ENCODE assay signal across 8 cellular contexts in the genomic region with DNA sequence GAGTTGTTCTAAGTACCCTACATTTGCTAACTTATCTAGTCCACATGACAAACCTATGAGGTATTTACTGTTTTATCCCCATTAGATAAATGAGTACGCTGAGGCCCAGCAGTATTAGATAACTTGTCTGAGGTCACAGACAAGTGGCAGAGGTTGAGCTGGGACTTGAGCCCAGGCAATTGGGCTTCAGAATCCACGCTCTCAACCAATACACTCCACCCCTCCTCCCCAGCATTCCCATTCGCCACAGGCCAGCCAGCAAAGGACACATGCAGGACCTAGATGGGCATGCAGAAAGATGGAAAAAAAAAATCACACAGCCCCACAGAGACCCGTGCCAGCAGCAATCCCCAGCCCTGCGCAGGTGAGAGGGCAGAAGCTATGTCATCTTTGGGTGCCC. TPM values are rescaled to one million over a fixed set of nuclear protein-coding genes. Genes with fewer than 3 reads are reported as not detected.
DNase-seq lines count a peak whose midpoint lies in the region; ATAC-seq, FAIRE-seq and TF ChIP-seq lines count a peak whose summit lies in the region.
"Had no signal": no experiment of that assay in that cellular context is flagged by ENCODE, and none has a peak within 500 bp of the region (broad histone marks: within the 10 kb centered on the region; RNA-seq: fewer than 3 reads in every experiment).

No MANE protein-coding gene starts in this region.

- H3K9me2 ChIP-seq in Loucy (replicated peaks; ENCODE audit: low read depth, low read length): no peaks in the 10 kb centered on the region

- H3K4me3 ChIP-seq in Loucy (ENCODE audit: low read length, poor library complexity, severe bottlenecking) (peak overlapping the region; percentile 53), lower lobe of right lung (no peak overlapping the region), stomach smooth muscle (ENCODE audit: low read length in 2 of 2) (peak overlapping the region in 1 of 2 donors; percentile 47)

- H3K27me3 ChIP-seq in Loucy (ENCODE audit: insufficient read depth, low read length, poor library complexity, severe bottlenecking) (no peaks in the 10 kb centered on the region), lower lobe of right lung (ENCODE audit: low read depth) (no peaks in the 10 kb centered on the region), stomach smooth muscle (ENCODE audit: control insufficient read depth in 1 of 2, insufficient read depth in 2 of 2, low read length in 2 of 2) (no peaks in the 10 kb centered on the region)

- no peak overlapping the region for H2AFZ ChIP-seq in Loucy (ENCODE audit: low read length)

- DNase-seq in activated naive CD8-positive, alpha-beta T cell treated with anti-CD3 and anti-CD28 coated beads for 36 hours: no peak
- DNase-seq in lower lobe of right lung (no peak), NCI-H1436 treated with DMSO at 0.1 percent for 48 hours (lab: John Stamatoyannopoulos, UW) (no peak), HTR-8/SVneo (ENCODE audit: insufficient read length, low spot score) (no peak)
- DNase-seq: WERI-Rb-1 had no signal

- peak overlapping the region; percentile 70 for H3K4me3 Mint-ChIP-seq in activated naive CD8-positive, alpha-beta T cell treated with anti-CD3 and anti-CD28 coated beads for 36 hours

- H3K4me1 Mint-ChIP-seq in activated naive CD8-positive, alpha-beta T cell treated with anti-CD3 and anti-CD28 coated beads for 36 hours: peaks cover 93% of the 10 kb centered on the region

- H3K36me3 ChIP-seq in Loucy (ENCODE audit: insufficient read depth, low read length): peaks cover 26% of the 10 kb centered on the region; the same call in 1 of the 2 replicates
- H3K36me3 ChIP-seq in lower lobe of right lung: peaks cover 22% of the 10 kb centered on the region
- H3K36me3 ChIP-seq in stomach smooth muscle (ENCODE audit: control insufficient read depth in 2 of 2, insufficient read depth in 2 of 2, low read length in 2 of 2): peaks cover 0 to 5% of the 10 kb centered on the region in 2 donors
- H3K36me3 ChIP-seq: WERI-Rb-1 had no signal

- peak in 1 of 2 donors; percentile 44 for ATAC-seq in lower lobe of right lung
- ATAC-seq in GM18519 (IDR thresholded peaks at IDR 0.05; ENCODE audit: low FRiP score, unreplicated experiment): no peak

- FAIRE-seq in HTR-8/SVneo (lab: Jason Lieb, UNC): no peak

- H3K27ac ChIP-seq in lower lobe of right lung: peak overlapping the region; percentile 97
- peak overlapping the region; percentile 75 for H3K27ac ChIP-seq in stomach smooth muscle (ENCODE audit: low read length)
- H3K27ac ChIP-seq: WERI-Rb-1 had no signal

- peaks cover 65% of the 10 kb centered on the region for H4K20me1 ChIP-seq in Loucy (ENCODE audit: insufficient read depth, low read length, poor library complexity, severe bottlenecking)

- H3K79me2 ChIP-seq in Loucy (ENCODE audit: insufficient read depth, low read length): peaks cover 100% of the 10 kb centered on the region

- H3K27me3 Mint-ChIP-seq in activated naive CD8-positive, alpha-beta T cell treated with anti-CD3 and anti-CD28 coated beads for 36 hours: no peaks in the 10 kb centered on the region

- intact Hi-C loops in lower lobe of right lung (cut with DNase I): no loop called here

- H3F3A ChIP-seq in Loucy (ENCODE audit: low read depth): peaks cover 12% of the 10 kb centered on the region; the same call in 1 of the 2 replicates

- peak overlapping the region; percentile 56 for H3K9ac ChIP-seq in Loucy (ENCODE audit: low read depth, low read length, poor library complexity, severe bottlenecking)
- no peak overlapping the region for H3K9ac ChIP-seq in stomach smooth muscle (ENCODE audit: low read length in 2 of 2)

- H3K9me3 Mint-ChIP-seq in activated naive CD8-positive, alpha-beta T cell treated with anti-CD3 and anti-CD28 coated beads for 36 hours: no peaks in the 10 kb centered on the region

- peak overlapping the region; percentile 83 for H3K4me2 ChIP-seq in Loucy (ENCODE audit: low read depth, low read length, poor library complexity, severe bottlenecking)

- H3K36me3 Mint-ChIP-seq in activated naive CD8-positive, alpha-beta T cell treated with anti-CD3 and anti-CD28 coated beads for 36 hours: peaks cover 66% of the 10 kb centered on the region

- H3K9me3 ChIP-seq in Loucy (ENCODE audit: insufficient read depth, low read depth, low read length) (no peaks in the 10 kb centered on the region), lower lobe of right lung (no peaks in the 10 kb centered on the region), stomach smooth muscle (ENCODE audit: control insufficient read depth in 2 of 2, low read length in 2 of 2) (no peaks in the 10 kb centered on the region)

- H3K27ac Mint-ChIP-seq in activated naive CD8-positive, alpha-beta T cell treated with anti-CD3 and anti-CD28 coated beads for 36 hours: peak overlapping the region; percentile 94

- TF ChIP-seq CTCF in Loucy (conservative IDR thresholded peaks at IDR 0.05; ENCODE audit: low read length): no peak
- no peak for TF ChIP-seq CTCF in lower lobe of right lung (IDR thresholded peaks at IDR 0.05)

- H3K4me1 ChIP-seq in Loucy (ENCODE audit: insufficient read depth, low read length, poor library complexity, severe bottlenecking) (peaks cover 73% of the 10 kb centered on the region), lower lobe of right lung (peaks cover 100% of the 10 kb centered on the region), stomach smooth muscle (ENCODE audit: control insufficient read depth, insufficient read depth, low read length) (peaks cover 94% of the 10 kb centered on the region)

RNA-seq across cellular contexts. Expression of gene HDAC7, which starts 12.4 kb away (rescaled TPM):
- 100 to 1,000 TPM; 233 to 246 TPM for total RNA-seq in activated naive CD8-positive, alpha-beta T cell treated with anti-CD3 and anti-CD28 coated beads for 36 hours
- 104 TPM for total RNA-seq in lower lobe of right lung

RNA-seq across cellular contexts. Expression of gene SLC48A1, which starts 34.3 kb away (rescaled TPM):
- 1 to 10 TPM; 5.4 to 6.0 TPM for total RNA-seq in activated naive CD8-positive, alpha-beta T cell treated with anti-CD3 and anti-CD28 coated beads for 36 hours
- total RNA-seq in lower lobe of right lung: 39.9 TPM

RNA-seq across cellular contexts. Expression of gene RAPGEF3, which starts 48.7 kb away (rescaled TPM):
- total RNA-seq in activated naive CD8-positive, alpha-beta T cell treated with anti-CD3 and anti-CD28 coated beads for 36 hours: under 1 TPM; 0.27 to 0.54 TPM
- total RNA-seq in lower lobe of right lung: 44.5 TPM

Comparison
In these comparisons a context has a peak if more than half of its experiments do, and no peak if none do; other contexts are left out.
1. RNA of gene RAPGEF3, which starts 48.7 kb away (total RNA-seq): 44.5 TPM in lower lobe of right lung (single experiment); 0.27 to 0.54 TPM in activated naive CD8-positive, alpha-beta T cell treated with anti-CD3 and anti-CD28 coated beads for 36 hours; every median in the first group is over 10 times any median in the second.